29 cellular contexts compared by ENCODE assay signal in genomic region chr1:108678696-108679095, GRCh38. TPM values are rescaled to one million over a fixed set of nuclear protein-coding genes. Genes with fewer than 3 reads are reported as not detected.
"Had no signal": no experiment of that assay in that cellular context is flagged by ENCODE, and none has a peak within 500 bp of the region (broad histone marks: within the 10 kb centered on the region; RNA-seq: fewer than 3 reads in every experiment).

No MANE protein-coding gene starts in this region.

- ATAC-seq: body of pancreas; naive thymus-derived CD4-positive, alpha-beta T cell had no signal

- H3K27ac ChIP-seq: adrenal gland, body of pancreas, esophagus muscularis mucosa, left ventricle myocardium inferior, ovary, sigmoid colon, stomach, thyroid gland, VCaP had no signal

- H3K27me3 ChIP-seq: adrenal gland, body of pancreas, ovary, sigmoid colon, thyroid gland had no signal

- DNase-seq: activated CD4-positive, alpha-beta T cell treated with anti-CD3 and anti-CD28 coated beads for 4 hours; activated CD4-positive, alpha-beta T cell treated with anti-CD3 and anti-CD28 coated beads, Interleukin-2, amount 50 U/mL, for 48 hours; activated CD8-positive, alpha-beta memory T cell treated with anti-CD3 and anti-CD28 coated beads for 24 hours; activated effector memory CD4-positive, alpha-beta T cell treated with anti-CD3 and anti-CD28 coated beads, Interleukin-2, amount 50 U/mL, for 16 hours; activated naive CD4-positive, alpha-beta T cell treated with anti-CD3 and anti-CD28 coated beads for 36 hours; activated naive CD8-positive, alpha-beta T cell treated with anti-CD3 and anti-CD28 coated beads for 36 hours; body of pancreas; dermis blood vessel endothelial cell; effector CD4-positive, alpha-beta T cell; foreskin melanocyte; left ventricle myocardium inferior; naive thymus-derived CD4-positive, alpha-beta T cell; ovary; sigmoid colon; small intestine; stimulated activated CD4-positive, alpha-beta T cell treated with anti-CD3 and anti-CD28 coated beads, Interleukin-1b, Interleukin-23, amount 100 ng/mL, for 48 hours; stimulated activated naive B cell treated with anti-CD40 and anti-IgM and Interleukin-4, amounts not matched to agents 10 μg/mL and 1 μg/mL and 100 μg/mL, for 72 hours; stomach; thyroid gland had no signal

- H3K4me1 ChIP-seq: adrenal gland, esophagus muscularis mucosa, left ventricle myocardium inferior, sigmoid colon, stomach, thyroid gland had no signal

- H3K9me3 ChIP-seq: adrenal gland, body of pancreas, esophagus muscularis mucosa, left ventricle myocardium inferior, ovary, sigmoid colon, stomach, thyroid gland had no signal

- H3K36me3 ChIP-seq: adrenal gland, esophagus muscularis mucosa, left ventricle myocardium inferior, ovary, sigmoid colon, stomach, thyroid gland had no signal

- H3K4me3 ChIP-seq: adrenal gland, body of pancreas, esophagus muscularis mucosa, ovary, sigmoid colon, stomach, thyroid gland had no signal

RNA-seq across cellular contexts. Expression of gene FNDC7, which starts 34.0 kb away (rescaled TPM):
- total RNA-seq: activated naive CD8-positive, alpha-beta T cell treated with anti-CD3 and anti-CD28 coated beads for 36 hours; aorta; body of pancreas; dermis blood vessel endothelial cell; esophagus muscularis mucosa; glomerular endothelial cell; left ventricle myocardium inferior; lung microvascular endothelial cell; progenitor cell of endocrine pancreas; renal cortical epithelial cell; sigmoid colon; stomach; thyroid gland; ureter had no signal
- polyA plus RNA-seq: naive thymus-derived CD4-positive, alpha-beta T cell; neural cell; ovary; sigmoid colon; small intestine; stomach had no signal
